In genomic region chr3:28951773-28952556, GRCh38 we compare ENCODE assay signal across 18 cellular contexts.
DNase-seq lines count a peak whose midpoint lies in the region; ATAC-seq and TF ChIP-seq lines count a peak whose summit lies in the region.
"Had no signal": no experiment of that assay in that cellular context is flagged by ENCODE, and none has a peak within 500 bp of the region (broad histone marks: within the 10 kb centered on the region; RNA-seq: fewer than 3 reads in every experiment).

No MANE protein-coding gene starts in this region.

- peaks cover 0 to 5% (median 0%) of the 10 kb centered on the region in 12 donors for H3K4me1 ChIP-seq in heart left ventricle
- H3K4me1 ChIP-seq: left ventricle myocardium inferior, suprapubic skin had no signal

- TF ChIP-seq POLR2A in heart left ventricle (IDR thresholded peaks at IDR 0.05), result no peak

- H3K9me3 Mint-ChIP-seq in CD14-positive monocyte, result peaks cover 0 to 2% (median 0%) of the 10 kb centered on the region in 7 donors
- peaks cover 5% of the 10 kb centered on the region for H3K9me3 Mint-ChIP-seq in activated CD4-positive, alpha-beta T cell treated with anti-CD3 and anti-CD28 coated beads, Interleukin-2, amount 10 ng/mL, durations not matched to agents 7 days and 5 days

- no peaks in the 10 kb centered on the region for H3K9me3 ChIP-seq in heart left ventricle
- H3K9me3 ChIP-seq: suprapubic skin had no signal

- TF ChIP-seq CTCF in CD14-positive monocyte (IDR thresholded peaks at IDR 0.05), result no peak
- no peak for TF ChIP-seq CTCF in heart left ventricle (IDR thresholded peaks at IDR 0.05)

- POLR2A ChIA-PET in activated CD4-positive, alpha-beta T cell treated with anti-CD3 and anti-CD28 coated beads, Interleukin-2, amount 10 ng/mL, durations not matched to agents 7 days and 5 days (lab: Charles Lee), result no interaction called here

- ATAC-seq in HG03103 (IDR thresholded peaks at IDR 0.05; ENCODE audit: low read depth, unreplicated experiment), result peak; percentile 44
- ATAC-seq in esophagus mucosa, result peak; percentile 54
- ATAC-seq in heart left ventricle, result no peak
- ATAC-seq in HG02870 (IDR thresholded peaks at IDR 0.05; ENCODE audit: unreplicated experiment), result no peak

- intact Hi-C loops in CD14-positive monocyte (cut with micrococcal nuclease) (no loop called here), heart left ventricle (cut with DNase I) (no loop called here)

- no peak for DNase-seq in CD14-positive monocyte (ENCODE audit: low spot score)
- DNase-seq in OCI-M1 (lab: John Stamatoyannopoulos, UW), result peak; percentile 75
- DNase-seq in heart left ventricle, result no peak
- no peak for DNase-seq in retina
- no peak for DNase-seq in activated CD4-positive, alpha-beta T cell treated with anti-CD3 and anti-CD28 coated beads, Interleukin-2, amount 10 ng/mL, durations not matched to agents 7 days and 5 days
- DNase-seq: activated naive CD4-positive, alpha-beta T cell; effector CD4-positive, alpha-beta T cell; KG1; left ventricle myocardium inferior; NCI-H1105 treated with DMSO at 0.1 percent for 48 hours; NCI-H82; stimulated activated CD4-positive, alpha-beta T cell treated with anti-CD3 and anti-CD28 coated beads, Interleukin-12 subunit alpha, Interleukin-12 subunit beta, amount 100 ng/mL, for 4 hours had no signal

- H3K27me3 ChIP-seq in heart left ventricle, result no peaks in the 10 kb centered on the region
- H3K27me3 ChIP-seq: suprapubic skin had no signal

- H3K27me3 Mint-ChIP-seq in CD14-positive monocyte (ENCODE audit: low read depth in 3 of 3), result no peaks in the 10 kb centered on the region
- peaks cover 8% of the 10 kb centered on the region for H3K27me3 Mint-ChIP-seq in activated CD4-positive, alpha-beta T cell treated with anti-CD3 and anti-CD28 coated beads, Interleukin-2, amount 10 ng/mL, durations not matched to agents 7 days and 5 days
- H3K27me3 Mint-ChIP-seq: central memory CD8-positive, alpha-beta T cell had no signal

- H3K36me3 Mint-ChIP-seq in CD14-positive monocyte, result no peaks in the 10 kb centered on the region
- no peaks in the 10 kb centered on the region for H3K36me3 Mint-ChIP-seq in activated CD4-positive, alpha-beta T cell treated with anti-CD3 and anti-CD28 coated beads, Interleukin-2, amount 10 ng/mL, durations not matched to agents 7 days and 5 days (ENCODE audit: low read depth)

- H3K4me3 Mint-ChIP-seq in CD14-positive monocyte, result peak overlapping the region in 1 of 2 donors; percentile 11
- no peak overlapping the region for H3K4me3 Mint-ChIP-seq in activated CD4-positive, alpha-beta T cell treated with anti-CD3 and anti-CD28 coated beads, Interleukin-2, amount 10 ng/mL, durations not matched to agents 7 days and 5 days
- H3K4me3 Mint-ChIP-seq: central memory CD8-positive, alpha-beta T cell had no signal

- CTCF ChIA-PET in activated CD4-positive, alpha-beta T cell treated with anti-CD3 and anti-CD28 coated beads, Interleukin-2, amount 10 ng/mL, durations not matched to agents 7 days and 5 days (lab: Charles Lee), result no interaction called here

- H3K27ac Mint-ChIP-seq in CD14-positive monocyte, result peak overlapping the region in 4 of 7 donors; percentile 11 to 77 (median 66)
- no peak overlapping the region for H3K27ac Mint-ChIP-seq in activated CD4-positive, alpha-beta T cell treated with anti-CD3 and anti-CD28 coated beads, Interleukin-2, amount 10 ng/mL, durations not matched to agents 7 days and 5 days

- peaks cover 11% of the 10 kb centered on the region for H3K4me1 Mint-ChIP-seq in CD14-positive monocyte
- no peaks in the 10 kb centered on the region for H3K4me1 Mint-ChIP-seq in activated CD4-positive, alpha-beta T cell treated with anti-CD3 and anti-CD28 coated beads, Interleukin-2, amount 10 ng/mL, durations not matched to agents 7 days and 5 days
- H3K4me1 Mint-ChIP-seq: central memory CD8-positive, alpha-beta T cell had no signal

- H3K4me3 ChIP-seq in heart left ventricle, result no peak overlapping the region
- H3K4me3 ChIP-seq: left ventricle myocardium inferior, suprapubic skin had no signal

- WGBS in heart left ventricle, 4 donors, result 73 to 80% (median 77%) methylated on average over 4 of the region's 4 CpGs

- H3K36me3 ChIP-seq in heart left ventricle, result no peaks in the 10 kb centered on the region
- H3K36me3 ChIP-seq: left ventricle myocardium inferior, suprapubic skin had no signal

- H3K27ac ChIP-seq in heart left ventricle, result no peak overlapping the region
- H3K27ac ChIP-seq: C4-2B, left ventricle myocardium inferior, suprapubic skin had no signal

Comparison
In these comparisons a context has a peak if more than half of its experiments do, and no peak if none do; other contexts are left out.
1. ATAC-seq: peak in HG03103 (single experiment) and esophagus mucosa (single experiment); none in heart left ventricle (0 of 4) and HG02870 (single experiment).